8 cellular contexts compared by ENCODE assay signal in genomic region chr11:67071420-67072284, GRCh38. TPM values are rescaled to one million over a fixed set of nuclear protein-coding genes. Genes with fewer than 3 reads are reported as not detected.
DNase-seq lines count a peak whose midpoint lies in the region; ATAC-seq and TF ChIP-seq lines count a peak whose summit lies in the region.

No MANE protein-coding gene starts in this region.

- ATAC-seq in Right ventricle myocardium superior (ENCODE audit: poor library complexity) (peak; percentile 86), psoas muscle (peak; percentile 83 to 94 (median 87))

- TF ChIP-seq CTCF in AG04450 (IDR thresholded peaks at IDR 0.05; ENCODE audit: low read depth, low read length), result peak; percentile 82
- TF ChIP-seq CTCF in psoas muscle (IDR thresholded peaks at IDR 0.05), result peak; percentile 79
- peak; percentile 50 to 70 (median 62) for TF ChIP-seq CTCF in uterus (IDR thresholded peaks at IDR 0.05)

- H3K27ac ChIP-seq in AG04450 (ENCODE audit: low read depth, low read length) (no peak overlapping the region), psoas muscle (no peak overlapping the region), uterus (no peak overlapping the region)

- H3K27me3 ChIP-seq in AG04450 (ENCODE audit: control insufficient read depth, insufficient read depth, low read length), result no peaks in the 10 kb centered on the region
- no peaks in the 10 kb centered on the region for H3K27me3 ChIP-seq in H7 (ENCODE audit: control insufficient read depth, insufficient read depth, low read length)
- no peaks in the 10 kb centered on the region for H3K27me3 ChIP-seq in psoas muscle (ENCODE audit: insufficient read depth in 3 of 3, low read length in 2 of 3)
- H3K27me3 ChIP-seq in uterus, result no peaks in the 10 kb centered on the region

- no peak for TF ChIP-seq POLR2A in uterus (IDR thresholded peaks at IDR 0.05)

- no peak for DNase-seq in AG04450 (ENCODE audit: low read depth, low spot score)
- peak; percentile 99 for DNase-seq in H7
- peak; percentile 39 for DNase-seq in SK-MEL-5 (ENCODE audit: low read depth, low spot score)
- peak; percentile 75 for DNase-seq in activated naive CD4-positive, alpha-beta T cell treated with anti-CD3 and anti-CD28 coated beads, Interleukin-2, amount 50 U/mL, for 16 hours
- peak; percentile 90 for DNase-seq in Right ventricle myocardium superior
- peak; percentile 74 to 82 for DNase-seq in psoas muscle
- DNase-seq in uterus, result peak; percentile 40
- no peak for DNase-seq in ureter (ENCODE audit: low spot score)

- POLR2A ChIA-PET in AG04450 (lab: Yijun Ruan, JAX), result no interaction called here

- 46 to 55% (median 53%) methylated on average over 53 of the region's 53 CpGs for WGBS in psoas muscle, 3 donors

- no peaks in the 10 kb centered on the region; the same call in 1 of the 2 replicates for H3K9me3 ChIP-seq in AG04450 (ENCODE audit: control insufficient read depth, insufficient read depth, low read length)
- H3K9me3 ChIP-seq in psoas muscle, result no peaks in the 10 kb centered on the region
- no peaks in the 10 kb centered on the region for H3K9me3 ChIP-seq in uterus

- in situ Hi-C loops in SK-MEL-5 (cut with HindIII; ENCODE audit: low pct_unique_long_range_greater_than_20kb, low sequenced_read_pairs), result no loop called here

- H3K4me3 ChIP-seq in AG04450 (ENCODE audit: low read depth, low read length), result no peak overlapping the region
- peak overlapping the region; percentile 27 for H3K4me3 ChIP-seq in H7 (ENCODE audit: insufficient read depth, low read depth, low read length)
- H3K4me3 ChIP-seq in psoas muscle, result peak overlapping the region; percentile 53
- peak overlapping the region in 1 of 2 donors; percentile 2 for H3K4me3 ChIP-seq in uterus

- no peaks in the 10 kb centered on the region for H3K4me1 ChIP-seq in psoas muscle
- no peaks in the 10 kb centered on the region for H3K4me1 ChIP-seq in uterus

- no peaks in the 10 kb centered on the region; the same call in 1 of the 2 replicates for H3K36me3 ChIP-seq in H7 (replicated peaks; ENCODE audit: control insufficient read depth, insufficient read depth, low read length)
- peaks cover 0 to 9% of the 10 kb centered on the region in 2 donors for H3K36me3 ChIP-seq in psoas muscle (ENCODE audit: insufficient read depth in 1 of 2, low read depth in 1 of 2)
- H3K36me3 ChIP-seq in uterus, result no peaks in the 10 kb centered on the region

- CTCF ChIA-PET in AG04450 (lab: Charles Lee), result interaction anchor here (0.6 to 2.4 kb wide), 4 partner anchors 17 to 998 kb away, joined by 3 to 5 read pairs (median 4); no protein-coding TSS in a partner anchor

- intact Hi-C loops in Right ventricle myocardium superior (cut with DNase I), result no loop called here
- intact Hi-C loops in psoas muscle (cut with DNase I), result loop anchor here in 1 of 2 donors (2.0 kb wide), 1 partner anchor 17 kb away; no protein-coding TSS in a partner anchor
- intact Hi-C loops in uterus (cut with DNase I; ENCODE audit: low total_unique reads), result no loop called here

RNA-seq across cellular contexts. Expression of gene RHOD, which starts 15.0 kb away (rescaled TPM):
- polyA plus RNA-seq in AG04450 (2011; rRNA removed), result 12.9 and 16.9 TPM in 2 replicates
- polyA minus RNA-seq in AG04450 (2011; rRNA and poly(A)+ RNA removed), result 9.0 and 10.3 TPM in 2 replicates
- 8.7 and 15.7 TPM in 2 replicates for total RNA-seq in H7 (2014; rRNA removed; shearing (Covaris generic))
- not detected in 2 replicates for total RNA-seq in SK-MEL-5 (2014; rRNA removed; shearing (Covaris generic))
- not detected in 2 replicates for polyA plus RNA-seq in SK-MEL-5 (2015; cell fraction: cytosol; rRNA removed)
- not detected in 2 replicates for polyA plus RNA-seq in SK-MEL-5 (2015; cell fraction: nucleus; rRNA removed)
- 66.8 TPM for total RNA-seq in Right ventricle myocardium superior
- 10 to 100 TPM in 3 of 4 donors, 1 to 10 TPM in 1; 9.7 to 41.7 (median 27.5) TPM for total RNA-seq in psoas muscle
- 10 to 100 TPM; 14.2 to 56.5 (median 20.9) TPM for polyA plus RNA-seq in psoas muscle
- total RNA-seq in uterus, result 10 to 100 TPM in 2 of 4 donors, 1 to 10 TPM in 2; 9.4 to 23.6 (median 10.4) TPM
- 15.2 TPM for total RNA-seq in ureter

RNA-seq across cellular contexts. Expression of gene KDM2A, which starts 47.4 kb away (rescaled TPM):
- polyA plus RNA-seq in AG04450 (2011; rRNA removed) (52.2 and 53.0 TPM in 2 replicates), psoas muscle (10 to 100 TPM; 26.6 to 67.9 (median 28.0) TPM)
- 115 and 122 TPM in 2 replicates for polyA minus RNA-seq in AG04450 (2011; rRNA and poly(A)+ RNA removed)
- 29.2 and 36.2 TPM in 2 replicates for total RNA-seq in H7 (2014; rRNA removed; shearing (Covaris generic))
- total RNA-seq in SK-MEL-5 (2014; rRNA removed; shearing (Covaris generic)), result 12.6 and 14.4 TPM in 2 replicates
- 21.5 and 25.7 TPM in 2 replicates for polyA plus RNA-seq in SK-MEL-5 (2015; cell fraction: cytosol; rRNA removed)
- 35.3 and 51.5 TPM in 2 replicates for polyA plus RNA-seq in SK-MEL-5 (2015; cell fraction: nucleus; rRNA removed)
- total RNA-seq in Right ventricle myocardium superior (40.7 TPM), psoas muscle (10 to 100 TPM; 51.1 to 61.4 (median 54.5) TPM), uterus (10 to 100 TPM; 48.2 to 94.9 (median 73.5) TPM), ureter (106 TPM)

RNA-seq across cellular contexts. Expression of gene SYT12, which starts 48.7 kb away (rescaled TPM):
- polyA plus RNA-seq in AG04450 (2011; rRNA removed), result 0.30 and 0.41 TPM in 2 replicates
- 0.09 and 0.46 TPM in 2 replicates for polyA minus RNA-seq in AG04450 (2011; rRNA and poly(A)+ RNA removed)
- 2.3 and 2.8 TPM in 2 replicates for total RNA-seq in H7 (2014; rRNA removed; shearing (Covaris generic))
- 0.19 TPM in 1 of 2 replicates, not detected in the other for total RNA-seq in SK-MEL-5 (2014; rRNA removed; shearing (Covaris generic))
- polyA plus RNA-seq in SK-MEL-5 (2015; cell fraction: cytosol; rRNA removed), result 0.05 TPM in 1 of 2 replicates, not detected in the other
- not detected in 2 replicates for polyA plus RNA-seq in SK-MEL-5 (2015; cell fraction: nucleus; rRNA removed)
- 0.13 TPM for total RNA-seq in Right ventricle myocardium superior
- total RNA-seq in psoas muscle, result under 1 TPM in 3 of 4 donors, not detected in 1; 0.20 to 0.61 (median 0.48) TPM
- under 1 TPM; 0.17 to 0.38 (median 0.18) TPM for polyA plus RNA-seq in psoas muscle
- total RNA-seq in uterus, result under 1 TPM in 2 of 4 donors, not detected in 2; 0.55 to 0.61 TPM
- 4.8 TPM for total RNA-seq in ureter

Comparison
In these comparisons a context has a peak if more than half of its experiments do, and no peak if none do; other contexts are left out.
1. DNase-seq: peak in H7 (single experiment), SK-MEL-5 (single experiment), activated naive CD4-positive, alpha-beta T cell treated with anti-CD3 and anti-CD28 coated beads, Interleukin-2, amount 50 U/mL, for 16 hours (single experiment), Right ventricle myocardium superior (single experiment), psoas muscle (2 of 2) and uterus (2 of 2); none in AG04450 (single experiment) and ureter (single experiment).
2. Peak in every context shown above with its lines, with median percentiles within 50 percentile points of each other: CTCF ChIP-seq.